ENCODE assay signal across 1 cellular context in the genomic region with DNA sequence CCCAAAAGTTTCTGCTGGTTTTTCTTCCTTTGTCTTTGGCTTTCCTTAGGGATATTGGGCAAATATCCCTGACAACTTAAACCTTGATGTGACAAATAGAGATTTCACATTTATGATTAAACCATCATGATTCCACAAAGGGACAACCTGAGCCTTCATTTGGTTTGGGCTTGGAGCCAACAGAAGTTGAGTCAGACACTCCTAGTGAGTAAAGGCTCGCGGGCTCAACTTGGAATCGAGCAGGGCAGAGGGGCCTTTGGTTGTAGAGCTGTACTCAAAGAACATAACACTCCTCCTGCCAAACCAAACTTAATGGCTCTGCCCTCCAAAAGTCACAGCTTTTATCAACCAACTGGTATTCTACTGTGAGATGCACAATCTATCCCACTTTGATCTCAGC.
TF ChIP-seq lines count a peak whose summit lies in the region.

No MANE protein-coding gene starts in this region.

TF ChIP-seq in GM23338, 12 proteins besides CTCF, POLR2A, EP300 and RAD21 (continued from another document):
- TF ChIP-seq, protein P1, sequence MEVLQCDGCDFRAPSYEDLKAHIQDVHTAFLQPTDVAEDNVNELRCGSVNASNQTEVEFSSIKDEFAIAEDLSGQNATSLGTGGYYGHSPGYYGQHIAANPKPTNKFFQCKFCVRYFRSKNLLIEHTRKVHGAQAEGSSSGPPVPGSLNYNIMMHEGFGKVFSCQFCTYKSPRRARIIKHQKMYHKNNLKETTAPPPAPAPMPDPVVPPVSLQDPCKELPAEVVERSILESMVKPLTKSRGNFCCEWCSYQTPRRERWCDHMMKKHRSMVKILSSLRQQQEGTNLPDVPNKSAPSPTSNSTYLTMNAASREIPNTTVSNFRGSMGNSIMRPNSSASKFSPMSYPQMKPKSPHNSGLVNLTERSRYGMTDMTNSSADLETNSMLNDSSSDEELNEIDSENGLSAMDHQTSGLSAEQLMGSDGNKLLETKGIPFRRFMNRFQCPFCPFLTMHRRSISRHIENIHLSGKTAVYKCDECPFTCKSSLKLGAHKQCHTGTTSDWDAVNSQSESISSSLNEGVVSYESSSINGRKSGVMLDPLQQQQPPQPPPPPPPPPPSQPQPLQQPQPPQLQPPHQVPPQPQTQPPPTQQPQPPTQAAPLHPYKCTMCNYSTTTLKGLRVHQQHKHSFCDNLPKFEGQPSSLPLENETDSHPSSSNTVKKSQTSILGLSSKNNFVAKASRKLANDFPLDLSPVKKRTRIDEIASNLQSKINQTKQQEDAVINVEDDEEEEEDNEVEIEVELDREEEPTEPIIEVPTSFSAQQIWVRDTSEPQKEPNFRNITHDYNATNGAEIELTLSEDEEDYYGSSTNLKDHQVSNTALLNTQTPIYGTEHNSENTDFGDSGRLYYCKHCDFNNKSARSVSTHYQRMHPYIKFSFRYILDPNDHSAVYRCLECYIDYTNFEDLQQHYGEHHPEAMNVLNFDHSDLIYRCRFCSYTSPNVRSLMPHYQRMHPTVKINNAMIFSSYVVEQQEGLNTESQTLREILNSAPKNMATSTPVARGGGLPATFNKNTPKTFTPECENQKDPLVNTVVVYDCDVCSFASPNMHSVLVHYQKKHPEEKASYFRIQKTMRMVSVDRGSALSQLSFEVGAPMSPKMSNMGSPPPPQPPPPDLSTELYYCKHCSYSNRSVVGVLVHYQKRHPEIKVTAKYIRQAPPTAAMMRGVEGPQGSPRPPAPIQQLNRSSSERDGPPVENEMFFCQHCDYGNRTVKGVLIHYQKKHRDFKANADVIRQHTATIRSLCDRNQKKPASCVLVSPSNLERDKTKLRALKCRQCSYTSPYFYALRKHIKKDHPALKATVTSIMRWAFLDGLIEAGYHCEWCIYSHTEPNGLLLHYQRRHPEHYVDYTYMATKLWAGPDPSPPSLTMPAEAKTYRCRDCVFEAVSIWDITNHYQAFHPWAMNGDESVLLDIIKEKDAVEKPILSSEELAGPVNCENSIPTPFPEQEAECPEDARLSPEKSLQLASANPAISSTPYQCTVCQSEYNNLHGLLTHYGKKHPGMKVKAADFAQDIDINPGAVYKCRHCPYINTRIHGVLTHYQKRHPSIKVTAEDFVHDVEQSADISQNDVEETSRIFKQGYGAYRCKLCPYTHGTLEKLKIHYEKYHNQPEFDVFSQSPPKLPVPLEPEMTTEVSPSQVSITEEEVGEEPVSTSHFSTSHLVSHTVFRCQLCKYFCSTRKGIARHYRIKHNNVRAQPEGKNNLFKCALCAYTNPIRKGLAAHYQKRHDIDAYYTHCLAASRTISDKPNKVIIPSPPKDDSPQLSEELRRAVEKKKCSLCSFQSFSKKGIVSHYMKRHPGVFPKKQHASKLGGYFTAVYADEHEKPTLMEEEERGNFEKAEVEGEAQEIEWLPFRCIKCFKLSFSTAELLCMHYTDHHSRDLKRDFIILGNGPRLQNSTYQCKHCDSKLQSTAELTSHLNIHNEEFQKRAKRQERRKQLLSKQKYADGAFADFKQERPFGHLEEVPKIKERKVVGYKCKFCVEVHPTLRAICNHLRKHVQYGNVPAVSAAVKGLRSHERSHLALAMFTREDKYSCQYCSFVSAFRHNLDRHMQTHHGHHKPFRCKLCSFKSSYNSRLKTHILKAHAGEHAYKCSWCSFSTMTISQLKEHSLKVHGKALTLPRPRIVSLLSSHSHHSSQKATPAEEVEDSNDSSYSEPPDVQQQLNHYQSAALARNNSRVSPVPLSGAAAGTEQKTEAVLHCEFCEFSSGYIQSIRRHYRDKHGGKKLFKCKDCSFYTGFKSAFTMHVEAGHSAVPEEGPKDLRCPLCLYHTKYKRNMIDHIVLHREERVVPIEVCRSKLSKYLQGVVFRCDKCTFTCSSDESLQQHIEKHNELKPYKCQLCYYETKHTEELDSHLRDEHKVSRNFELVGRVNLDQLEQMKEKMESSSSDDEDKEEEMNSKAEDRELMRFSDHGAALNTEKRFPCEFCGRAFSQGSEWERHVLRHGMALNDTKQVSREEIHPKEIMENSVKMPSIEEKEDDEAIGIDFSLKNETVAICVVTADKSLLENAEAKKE (CRISPR knock-in tag; IDR thresholded peaks at IDR 0.05) = no peak
- no peak for TF ChIP-seq ZNF331 (CRISPR knock-in tag; IDR thresholded peaks at IDR 0.05; ENCODE audit: low read depth)
- TF ChIP-seq, protein P2, sequence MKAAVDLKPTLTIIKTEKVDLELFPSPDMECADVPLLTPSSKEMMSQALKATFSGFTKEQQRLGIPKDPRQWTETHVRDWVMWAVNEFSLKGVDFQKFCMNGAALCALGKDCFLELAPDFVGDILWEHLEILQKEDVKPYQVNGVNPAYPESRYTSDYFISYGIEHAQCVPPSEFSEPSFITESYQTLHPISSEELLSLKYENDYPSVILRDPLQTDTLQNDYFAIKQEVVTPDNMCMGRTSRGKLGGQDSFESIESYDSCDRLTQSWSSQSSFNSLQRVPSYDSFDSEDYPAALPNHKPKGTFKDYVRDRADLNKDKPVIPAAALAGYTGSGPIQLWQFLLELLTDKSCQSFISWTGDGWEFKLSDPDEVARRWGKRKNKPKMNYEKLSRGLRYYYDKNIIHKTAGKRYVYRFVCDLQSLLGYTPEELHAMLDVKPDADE (IDR thresholded peaks at IDR 0.05) = no peak
- no peak for TF ChIP-seq STAT1 (IDR thresholded peaks at IDR 0.05; ENCODE audit: unreplicated experiment)
- TF ChIP-seq ZNF114 (CRISPR knock-in tag; IDR thresholded peaks at IDR 0.05) = no peak
- TF ChIP-seq POLR2AphosphoS5 (IDR thresholded peaks at IDR 0.05; ENCODE audit: low read depth) = no peak
